ENCODE assay signal across 8 cellular contexts in the genomic region with DNA sequence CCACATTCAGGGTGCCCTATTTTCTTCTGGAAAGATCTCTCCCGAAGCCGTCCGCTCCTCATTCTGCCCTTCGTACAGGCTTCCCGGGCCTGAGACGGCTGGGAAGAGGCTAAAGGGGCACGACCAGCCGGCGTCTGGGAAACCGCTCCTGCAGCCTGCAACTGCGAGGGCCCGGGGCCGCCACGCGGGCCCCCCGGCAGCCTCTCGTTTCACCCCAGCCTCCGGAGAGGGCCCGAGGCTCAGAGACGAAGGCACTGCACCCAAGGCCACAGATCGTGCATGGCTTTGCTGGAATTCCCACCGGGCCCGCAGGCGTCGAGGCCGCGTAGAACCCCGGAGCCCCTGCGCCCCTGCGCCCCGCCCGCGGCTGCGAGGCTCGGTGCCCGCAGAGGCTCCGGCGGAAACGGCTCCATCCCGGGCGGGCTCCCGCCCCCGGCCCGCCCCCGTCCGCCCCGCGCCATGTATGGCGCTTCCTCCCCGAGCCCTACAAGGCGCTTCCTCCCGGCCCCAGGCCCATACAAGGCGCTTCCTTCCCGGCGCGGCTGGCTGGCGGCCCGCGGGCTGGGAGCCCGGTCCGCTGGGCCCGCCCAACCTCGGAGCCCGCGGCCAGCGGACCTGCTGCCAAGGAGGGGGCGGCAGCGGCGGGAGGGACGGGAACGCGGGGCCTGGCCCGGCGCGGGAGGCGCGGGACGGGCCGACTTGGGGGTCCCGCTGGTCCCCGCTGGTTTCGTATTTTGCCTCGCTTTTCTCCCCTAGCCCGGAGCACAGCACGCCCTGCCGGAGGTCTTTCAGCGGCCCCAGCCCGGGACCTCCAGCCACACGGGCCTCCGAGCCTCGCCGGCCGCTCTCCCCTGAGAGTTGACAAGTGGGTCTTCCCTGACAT. TPM values are rescaled to one million over a fixed set of nuclear protein-coding genes. Genes with fewer than 3 reads are reported as not detected.
DNase-seq lines count a peak whose midpoint lies in the region; ATAC-seq lines count a peak whose summit lies in the region.

No MANE protein-coding gene starts in this region.

- H3K79me1 ChIP-seq in neuronal stem cell (ENCODE audit: low read depth, low read length), result no peaks in the 10 kb centered on the region

- H3K18ac ChIP-seq in neuronal stem cell (ENCODE audit: low read length), result peak overlapping the region; percentile 99

- no peak overlapping the region for H3K27ac ChIP-seq in neuronal stem cell (replicated peaks; ENCODE audit: low read length)

- H3K4ac ChIP-seq in neuronal stem cell (ENCODE audit: low read length), result peak overlapping the region; percentile 5

- peaks cover 28% of the 10 kb centered on the region for H3K27me3 Mint-ChIP-seq in IgD-negative memory B cell

- H4K8ac ChIP-seq in neuronal stem cell (ENCODE audit: low read depth, low read length), result no peak overlapping the region

- H2AK5ac ChIP-seq in neuronal stem cell (ENCODE audit: low read depth, low read length), result peak overlapping the region; percentile 91

- no peaks in the 10 kb centered on the region for H3K36me3 ChIP-seq in neuronal stem cell (replicated peaks in 1 of 2; ENCODE audit: control insufficient read depth in 2 of 2, insufficient read depth in 2 of 2, low read length in 2 of 2)

- peaks cover 25 to 43% of the 10 kb centered on the region in 2 donors for H3K4me1 ChIP-seq in neuronal stem cell (ENCODE audit: control insufficient read depth in 2 of 2, insufficient read depth in 1 of 2, low read depth in 1 of 2, low read length in 2 of 2)

- peak overlapping the region; percentile 97 for H2AFZ ChIP-seq in neuronal stem cell (ENCODE audit: low read length)

- peak overlapping the region; percentile 30 for H3K23ac ChIP-seq in neuronal stem cell (ENCODE audit: low read depth, low read length, poor library complexity)

- H3K27me3 ChIP-seq in neuronal stem cell (ENCODE audit: control insufficient read depth in 3 of 3, insufficient read depth in 3 of 3, low read depth in 1 of 3, low read length in 3 of 3), result peaks cover 0 to 3% (median 0%) of the 10 kb centered on the region in 3 experiments

- H2BK12ac ChIP-seq in neuronal stem cell (ENCODE audit: low read length), result no peak overlapping the region

- H3K36me3 Mint-ChIP-seq in IgD-negative memory B cell, result no peaks in the 10 kb centered on the region

- peak overlapping the region; percentile 84 for H3K4me2 ChIP-seq in neuronal stem cell (ENCODE audit: insufficient read depth, low read length, poor library complexity, severe bottlenecking)

- peaks cover 0 to 2% of the 10 kb centered on the region in 2 donors for H3K9me3 ChIP-seq in neuronal stem cell (replicated peaks in 1 of 2; ENCODE audit: control insufficient read depth in 2 of 2, insufficient read depth in 1 of 2, low read depth in 1 of 2, low read length in 2 of 2)

- H3K27ac Mint-ChIP-seq in IgD-negative memory B cell, result peak overlapping the region in 1 of 3 donors; percentile 6

- H3K9ac ChIP-seq in neuronal stem cell (ENCODE audit: low read depth, low read length, poor library complexity), result peak overlapping the region; percentile 64

- H2BK120ac ChIP-seq in neuronal stem cell (ENCODE audit: low read depth, low read length), result peak overlapping the region; percentile 64

- H3K4me3 Mint-ChIP-seq in IgD-negative memory B cell, result peak overlapping the region; percentile 83 to 94 (median 86)

- ATAC-seq in GM21619 (IDR thresholded peaks at IDR 0.05; ENCODE audit: unreplicated experiment), result peak; percentile 99

- peak overlapping the region; percentile 79 for H2BK15ac ChIP-seq in neuronal stem cell (ENCODE audit: low read length)

- peaks cover 4 to 5% (median 5%) of the 10 kb centered on the region in 3 donors for H3K4me1 Mint-ChIP-seq in IgD-negative memory B cell

- no peak overlapping the region for H4K91ac ChIP-seq in neuronal stem cell (ENCODE audit: low read depth, low read length, poor library complexity)

- H3K4me3 ChIP-seq in neuronal stem cell (ENCODE audit: low read length in 2 of 2), result peak overlapping the region; percentile 70 to 76

- peak overlapping the region; percentile 47 for H2BK5ac ChIP-seq in neuronal stem cell (ENCODE audit: low read length)

- no peaks in the 10 kb centered on the region for H3K9me3 Mint-ChIP-seq in IgD-negative memory B cell

- WGBS in neuronal stem cell (ENCODE audit: extremely low coverage in 2 of 2, insufficient read length in 2 of 2, insufficient replicate concordance in 1 of 2), 2 donors, result no CpG with 5 or more reads among the region's 93 CpGs

- H3K14ac ChIP-seq in neuronal stem cell (ENCODE audit: low read length), result peak overlapping the region; percentile 76

- peak; percentile 75 for DNase-seq in DMS114 treated with DMSO at 0.1 percent for 48 hours (lab: John Stamatoyannopoulos, UW; ENCODE audit: unreplicated experiment)
- DNase-seq in SIG-M5 (lab: John Stamatoyannopoulos, UW), result peak; percentile 77
- peak; percentile 73 for DNase-seq in activated gamma-delta T cell treated with anti-CD3 and anti-CD28 coated beads, Interleukin-2, amount 50 U/mL, for 16 hours (ENCODE audit: low read depth)
- peak; percentile 70 for DNase-seq in foreskin melanocyte
- DNase-seq in neuronal stem cell (ENCODE audit: low spot score), result peak; percentile 64
- peak; percentile 89 for DNase-seq in stromal cell of bone marrow (ENCODE audit: low read depth)

RNA-seq across cellular contexts. Expression of a gene that starts 26.6 kb away (rescaled TPM):
- polyA plus RNA-seq in IgD-negative memory B cell, result 32.3 TPM
- 131 TPM for polyA plus RNA-seq in neuronal stem cell (2013, experiment 1 of 2)
- polyA plus RNA-seq in neuronal stem cell (2013, experiment 2 of 2), result 132 TPM

RNA-seq across cellular contexts. Expression of a gene that starts 51.1 kb away (rescaled TPM):
- polyA plus RNA-seq in IgD-negative memory B cell, result 32.0 TPM
- 63.9 TPM for polyA plus RNA-seq in neuronal stem cell (2013, experiment 1 of 2)
- 63.0 TPM for polyA plus RNA-seq in neuronal stem cell (2013, experiment 2 of 2)

RNA-seq across cellular contexts. Expression of a gene that starts 53.1 kb away (rescaled TPM):
- polyA plus RNA-seq in IgD-negative memory B cell, result not detected
- polyA plus RNA-seq in neuronal stem cell (2013, experiment 1 of 2), result 65.9 TPM
- 64.9 TPM for polyA plus RNA-seq in neuronal stem cell (2013, experiment 2 of 2)
